ENCODE assay signal across 15 cellular contexts in genomic region chr1:2607681-2608041, GRCh38. TPM values are rescaled to one million over a fixed set of nuclear protein-coding genes. Genes with fewer than 3 reads are reported as not detected.
DNase-seq lines count a peak whose midpoint lies in the region; TF ChIP-seq lines count a peak whose summit lies in the region.
"Had no signal": no experiment of that assay in that cellular context is flagged by ENCODE, and none has a peak within 500 bp of the region (broad histone marks: within the 10 kb centered on the region; RNA-seq: fewer than 3 reads in every experiment).

No MANE protein-coding gene starts in this region.

- H3K36me3 Mint-ChIP-seq in endodermal cell (ENCODE audit: low read depth) = no peaks in the 10 kb centered on the region

- no peaks in the 10 kb centered on the region for H3K4me1 Mint-ChIP-seq in endodermal cell

- H3K27ac ChIP-seq in HEK293 (ENCODE audit: extremely low read depth, low read depth, low read length) = no peak overlapping the region
- H3K27ac ChIP-seq in endodermal cell (ENCODE audit: low read depth, low read length) = no peak overlapping the region
- no peak overlapping the region for H3K27ac ChIP-seq in sigmoid colon

- POLR2A ChIA-PET in HEK293 (lab: Yijun Ruan, JAX) = no interaction called here

- H3K9me3 ChIP-seq in HEK293 (ENCODE audit: control insufficient read depth, insufficient read depth, low read depth, low read length) (no peaks in the 10 kb centered on the region), endodermal cell (ENCODE audit: control insufficient read depth, low read length) (no peaks in the 10 kb centered on the region), sigmoid colon (no peaks in the 10 kb centered on the region)
- H3K9me3 ChIP-seq: HAP-1 had no signal

- no peak for TF ChIP-seq EP300 in sigmoid colon (IDR thresholded peaks at IDR 0.05)

- 80 to 84% methylated on average over 6 to 12 of the region's 12 CpGs for WGBS in endodermal cell (ENCODE audit: insufficient coverage in 1 of 2, insufficient read length in 1 of 2), 2 experiments
- WGBS in sigmoid colon, 2 donors = 75 to 79% methylated on average over 12 of the region's 12 CpGs

- CTCF ChIA-PET in HEK293 (lab: Yijun Ruan, JAX) = no interaction called here

- H3K4me3 Mint-ChIP-seq in endodermal cell = no peak overlapping the region

- H3K9ac ChIP-seq in endodermal cell (ENCODE audit: extremely low read depth, low read length, poor library complexity, severe bottlenecking) = no peak overlapping the region

- no peaks in the 10 kb centered on the region for H3K4me1 ChIP-seq in HEK293 (ENCODE audit: control insufficient read depth, insufficient read depth, low read length)
- no peaks in the 10 kb centered on the region for H3K4me1 ChIP-seq in endodermal cell (ENCODE audit: control insufficient read depth, insufficient read depth, low read length)
- peaks cover 0 to 11% (median 4%) of the 10 kb centered on the region in 4 donors for H3K4me1 ChIP-seq in sigmoid colon
- H3K4me1 ChIP-seq: HAP-1 had no signal

- TF ChIP-seq POLR2A in sigmoid colon (IDR thresholded peaks at IDR 0.05) = no peak

- H3K27me3 ChIP-seq in endodermal cell (ENCODE audit: control insufficient read depth, insufficient read depth, low read length, poor library complexity, severe bottlenecking) (no peaks in the 10 kb centered on the region), sigmoid colon (peaks cover 0 to 70% (median 19%) of the 10 kb centered on the region in 3 donors)

- TF ChIP-seq CTCF in HEK293 (tag by site-specific recombination; IDR thresholded peaks at IDR 0.05) = no peak
- TF ChIP-seq CTCF in endodermal cell (conservative IDR thresholded peaks at IDR 0.05) = no peak
- TF ChIP-seq CTCF in sigmoid colon (IDR thresholded peaks at IDR 0.05) = no peak

- no peak overlapping the region for H3K4me3 ChIP-seq in HEK293 (ENCODE audit: low read depth, low read length)
- no peak overlapping the region for H3K4me3 ChIP-seq in endodermal cell (ENCODE audit: low read length)
- H3K4me3 ChIP-seq in sigmoid colon = no peak overlapping the region
- H3K4me3 ChIP-seq: HAP-1 had no signal

- H3K27me3 Mint-ChIP-seq in endodermal cell (ENCODE audit: insufficient read depth) = peaks cover 5% of the 10 kb centered on the region

- no peaks in the 10 kb centered on the region for H3K9me3 Mint-ChIP-seq in endodermal cell

- no peak overlapping the region for H3K27ac Mint-ChIP-seq in endodermal cell

- H3K36me3 ChIP-seq in HEK293 (ENCODE audit: control insufficient read depth in 2 of 2, insufficient read depth in 1 of 2, low read length in 2 of 2) (no peaks in the 10 kb centered on the region), endodermal cell (ENCODE audit: control insufficient read depth, insufficient read depth, low read length) (no peaks in the 10 kb centered on the region), sigmoid colon (no peaks in the 10 kb centered on the region)
- H3K36me3 ChIP-seq: HAP-1 had no signal

- DNase-seq in endodermal cell (peak; percentile 31), left kidney (ENCODE audit: low read depth, low spot score) (peak; percentile 18), sigmoid colon (peak; percentile 82), globus pallidus (ENCODE audit: low spot score) (no peak), T-helper 2 cell (no peak), NCI-H2196 treated with DMSO at 0.1 percent for 48 hours (lab: John Stamatoyannopoulos, UW; ENCODE audit: unreplicated experiment) (no peak)
- no peak for DNase-seq in stimulated activated CD4-positive, alpha-beta T cell treated with anti-CD3 and anti-CD28 coated beads, Interleukin-4, amount 100 ng/mL, for 24 hours
- DNase-seq: DMS53, NCI-H1436, NCI-H2029 treated with DMSO at 0.1 percent for 48 hours, NCI-H2227 treated with DMSO at 0.1 percent for 48 hours, NCI-H526 treated with DMSO at 0.1 percent for 48 hours had no signal

- intact Hi-C loops in sigmoid colon (cut with DNase I) = no loop called here

TF ChIP-seq in HEK293, 187 proteins besides CTCF, POLR2A, EP300 and RAD21:
- TF ChIP-seq ZIC2 (tag by site-specific recombination; IDR thresholded peaks at IDR 0.05) (peak; percentile 92), PBX3 (CRISPR knock-in tag; IDR thresholded peaks at IDR 0.05) (no peak)

RNA-seq across cellular contexts. Expression of gene PRXL2B, which starts 21.1 kb away (rescaled TPM):
- 10 to 100 TPM; 33.4 to 34.4 TPM for total RNA-seq in endodermal cell
- 33.4 TPM for polyA plus RNA-seq in endodermal cell (2013, experiment 1 of 2)
- 29.0 TPM for polyA plus RNA-seq in endodermal cell (2013, experiment 2 of 2)
- 10 to 100 TPM in 3 of 4 donors, 1 to 10 TPM in 1; 8.6 to 18.2 (median 15.3) TPM for total RNA-seq in sigmoid colon
- 10 to 100 TPM; 28.2 to 53.2 (median 42.1) TPM for polyA plus RNA-seq in sigmoid colon

RNA-seq across cellular contexts. Expression of gene MMEL1, which starts 25.2 kb away (rescaled TPM):
- under 1 TPM in 1 of 2 donors, not detected in 1; 0.42 TPM for total RNA-seq in endodermal cell
- 3.1 TPM for polyA plus RNA-seq in endodermal cell (2013, experiment 1 of 2)
- polyA plus RNA-seq in endodermal cell (2013, experiment 2 of 2) = 0.79 TPM
- 1 to 10 TPM in 2 of 4 donors, under 1 TPM in 1, not detected in 1; 0.66 to 3.4 (median 2.9) TPM for total RNA-seq in sigmoid colon
- 10 to 100 TPM in 2 of 3 donors, 1 to 10 TPM in 1; 5.0 to 37.2 (median 14.8) TPM for polyA plus RNA-seq in sigmoid colon
- total RNA-seq: A673 had no signal

RNA-seq across cellular contexts. Expression of gene TNFRSF14, which starts 51.5 kb away (rescaled TPM):
- under 1 TPM; 0.29 to 0.46 TPM for total RNA-seq in endodermal cell
- 1.1 TPM for polyA plus RNA-seq in endodermal cell (2013, experiment 1 of 2)
- 0.95 TPM for polyA plus RNA-seq in endodermal cell (2013, experiment 2 of 2)
- total RNA-seq in sigmoid colon = 10 to 100 TPM; 37.5 to 73.4 (median 60.4) TPM
- 100 to 1,000 TPM in 1 of 3 donors, 10 to 100 TPM in 2; 53.5 to 185 (median 64.7) TPM for polyA plus RNA-seq in sigmoid colon

Comparison
In these comparisons a context has a peak if more than half of its experiments do, and no peak if none do; other contexts are left out.
1. DNase-seq: peak in endodermal cell (single experiment), left kidney (single experiment) and sigmoid colon (single experiment); none in stimulated activated CD4-positive, alpha-beta T cell treated with anti-CD3 and anti-CD28 coated beads, Interleukin-4, amount 100 ng/mL, for 24 hours (single experiment), globus pallidus (single experiment), T-helper 2 cell (0 of 5) and NCI-H2196 treated with DMSO at 0.1 percent for 48 hours (single experiment).
2. RNA of gene TNFRSF14, which starts 51.5 kb away (total RNA-seq): 37.5 to 73.4 TPM in sigmoid colon; 0.29 to 0.46 TPM in endodermal cell; every median in the first group is over 10 times any median in the second.